Comparison of ENCODE assay signal across 8 cellular contexts in the genomic region with DNA sequence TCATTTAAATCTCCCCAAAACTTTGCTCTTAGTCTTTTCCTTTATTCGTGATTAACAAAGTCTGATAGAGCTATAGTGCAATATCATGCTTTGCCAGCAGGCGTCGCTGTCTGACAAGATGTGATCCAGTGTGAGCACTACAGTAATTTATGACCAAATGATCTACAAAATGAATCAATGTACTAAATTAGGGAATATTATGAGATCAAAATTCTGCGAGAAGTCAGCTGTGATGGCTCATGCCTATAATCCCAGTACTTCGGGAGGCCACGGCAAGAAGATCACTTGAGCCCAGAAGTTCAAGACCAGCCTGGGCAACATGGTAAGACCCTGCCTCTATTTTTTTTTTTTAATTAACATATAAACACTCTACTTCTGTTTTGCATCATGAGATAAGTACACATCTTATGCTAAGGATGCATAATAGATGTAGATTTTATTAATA. TPM values are rescaled to one million over a fixed set of nuclear protein-coding genes. Genes with fewer than 3 reads are reported as not detected.
DNase-seq lines count a peak whose midpoint lies in the region; ATAC-seq and TF ChIP-seq lines count a peak whose summit lies in the region.

No MANE protein-coding gene starts in this region.

- intact Hi-C loops in testis (cut with DNase I; ENCODE audit: low total_unique reads): no loop called here

- peaks cover 2 to 5% of the 10 kb centered on the region in 2 donors for H3K9me3 Mint-ChIP-seq in effector memory CD8-positive, alpha-beta T cell
- peaks cover 35% of the 10 kb centered on the region for H3K9me3 Mint-ChIP-seq in nephron

- no peaks in the 10 kb centered on the region for H3K36me3 Mint-ChIP-seq in effector memory CD8-positive, alpha-beta T cell (ENCODE audit: insufficient read depth)
- peaks cover 8% of the 10 kb centered on the region for H3K36me3 Mint-ChIP-seq in nephron (ENCODE audit: low read depth)

- no peak for ATAC-seq in effector memory CD8-positive, alpha-beta T cell (replicated peaks)
- no peak for ATAC-seq in GM18909 (IDR thresholded peaks at IDR 0.05; ENCODE audit: poor library complexity, unreplicated experiment)

- no peak overlapping the region for H3K4me3 Mint-ChIP-seq in effector memory CD8-positive, alpha-beta T cell
- no peak overlapping the region for H3K4me3 Mint-ChIP-seq in nephron

- 61 to 75% methylated on average over 6 of the region's 6 CpGs for WGBS in testis, 2 donors

- peaks cover 3 to 14% of the 10 kb centered on the region in 2 donors for H3K4me1 Mint-ChIP-seq in effector memory CD8-positive, alpha-beta T cell (ENCODE audit: low read depth in 2 of 2)
- H3K4me1 Mint-ChIP-seq in nephron: peaks cover 9% of the 10 kb centered on the region

- H3K27me3 Mint-ChIP-seq in effector memory CD8-positive, alpha-beta T cell: peaks cover 0 to 7% of the 10 kb centered on the region in 2 donors
- peaks cover 3% of the 10 kb centered on the region for H3K27me3 Mint-ChIP-seq in nephron (ENCODE audit: low read depth)

- H3K9me3 ChIP-seq in testis: no peaks in the 10 kb centered on the region

- TF ChIP-seq POLR2A in NB4 (IDR thresholded peaks at IDR 0.05; ENCODE audit: extremely low read depth, insufficient read length): no peak
- TF ChIP-seq POLR2A in testis (IDR thresholded peaks at IDR 0.05): no peak

- H3K4me3 ChIP-seq in NB4 (ENCODE audit: low read depth, low read length): no peak overlapping the region
- no peak overlapping the region for H3K4me3 ChIP-seq in testis

- H3K36me3 ChIP-seq in testis (ENCODE audit: low read depth, missing control alignments): no peaks in the 10 kb centered on the region

- H3K4me1 ChIP-seq in testis: peaks cover 26% of the 10 kb centered on the region

- no peaks in the 10 kb centered on the region for H3K27me3 ChIP-seq in testis

- DNase-seq in GM03348 (ENCODE audit: low spot score): peak; percentile 36
- DNase-seq in NB4 (ENCODE audit: low read depth): peak; percentile 74
- peak; percentile 80 to 83 for DNase-seq in activated CD4-positive, alpha-beta T cell treated with anti-CD3 and anti-CD28 coated beads, Interleukin-2, amount 50 U/mL, for 24 hours (ENCODE audit: low read depth in 1 of 2, low spot score in 1 of 2)
- DNase-seq in effector memory CD8-positive, alpha-beta T cell: peak; percentile 81 to 84 (median 81)
- peak; percentile 88 for DNase-seq in testis
- no peak for DNase-seq in A172 (ENCODE audit: low spot score)

- no peak overlapping the region for H3K27ac ChIP-seq in testis

- H3K27ac Mint-ChIP-seq in effector memory CD8-positive, alpha-beta T cell: no peak overlapping the region
- H3K27ac Mint-ChIP-seq in nephron: no peak overlapping the region

- TF ChIP-seq CTCF in NB4 (IDR thresholded peaks at IDR 0.05; ENCODE audit: low read depth, low read length): peak; percentile 79
- peak; percentile 66 to 83 (median 68) for TF ChIP-seq CTCF in nephron (IDR thresholded peaks at IDR 0.05; ENCODE audit: unreplicated experiment in 3 of 3)
- TF ChIP-seq CTCF in testis (IDR thresholded peaks at IDR 0.05): peak; percentile 92 to 99 (median 97)

RNA-seq across cellular contexts. Expression of gene SPSB1, which starts 3.6 kb away (rescaled TPM):
- total RNA-seq in testis: 10 to 100 TPM; 30.0 to 37.9 TPM
- polyA plus RNA-seq in testis (ENCODE audit: insufficient read depth, low read depth, low replicate concordance): 19.8 TPM
- total RNA-seq in A172 (2014; rRNA removed; shearing (Covaris generic)): 8.7 and 15.0 TPM in 2 replicates

RNA-seq across cellular contexts. Expression of gene H6PD, which starts 54.5 kb away (rescaled TPM):
- 10 to 100 TPM; 55.0 to 67.8 TPM for total RNA-seq in testis
- 23.8 TPM for polyA plus RNA-seq in testis (ENCODE audit: insufficient read depth, low read depth, low replicate concordance)
- 8.6 and 10.2 TPM in 2 replicates for total RNA-seq in A172 (2014; rRNA removed; shearing (Covaris generic))
